ENCODE assay signal across 18 cellular contexts in the genomic region with DNA sequence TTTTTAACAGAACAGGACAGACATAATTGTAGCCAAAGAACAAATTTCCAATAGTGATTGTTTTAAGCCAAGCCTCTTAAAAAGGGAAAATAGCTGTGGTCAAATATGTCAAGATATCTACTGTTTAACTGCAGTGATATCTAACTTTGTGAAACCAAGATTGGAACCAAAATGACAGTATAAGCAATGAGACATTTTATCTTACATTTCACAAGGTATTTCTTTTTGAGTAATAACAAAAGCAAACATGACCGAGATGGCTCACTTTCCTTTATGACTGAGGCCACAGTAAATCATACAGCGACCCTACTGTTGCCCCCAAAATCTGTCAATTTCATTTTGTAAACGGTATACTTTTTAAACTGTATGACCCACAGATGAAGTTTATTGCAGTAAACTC.
"Had no signal": no experiment of that assay in that cellular context is flagged by ENCODE, and none has a peak within 500 bp of the region (broad histone marks: within the 10 kb centered on the region; RNA-seq: fewer than 3 reads in every experiment).

No MANE protein-coding gene starts in this region.

- H3K27me3 ChIP-seq: body of pancreas, esophagus muscularis mucosa, neural progenitor cell, right atrium auricular region, vagina had no signal

- H3K4me3 ChIP-seq: body of pancreas, esophagus muscularis mucosa, lower lobe of right lung, neural progenitor cell, prostate gland, right atrium auricular region, vagina had no signal

- H3K4me1 ChIP-seq: body of pancreas, esophagus muscularis mucosa, lower lobe of right lung, prostate gland, right atrium auricular region, vagina had no signal

- H3K9me3 Mint-ChIP-seq: activated CD4-positive, alpha-beta memory T cell treated with anti-CD3 and anti-CD28 coated beads, Interleukin-2, amount 10 ng/mL, durations not matched to agents 7 days and 5 days; activated naive CD8-positive, alpha-beta T cell treated with anti-CD3 and anti-CD28 coated beads for 36 hours; neural progenitor cell; stimulated activated naive CD8-positive, alpha-beta T cell treated with anti-CD3 and anti-CD28 coated beads, Interleukin-15, Interleukin-2, amounts not matched to agents 100 ng/mL and 50 ng/mL, for 24 hours had no signal

- H3K36me3 ChIP-seq: neural progenitor cell, right atrium auricular region had no signal

- ATAC-seq: body of pancreas, left colon, lower lobe of right lung had no signal

- H3K27ac ChIP-seq: body of pancreas, esophagus muscularis mucosa, lower lobe of right lung, neural progenitor cell, prostate gland, right atrium auricular region, vagina had no signal

- H3K9ac ChIP-seq: neural progenitor cell had no signal

- H3K27me3 Mint-ChIP-seq: activated CD4-positive, alpha-beta memory T cell treated with anti-CD3 and anti-CD28 coated beads, Interleukin-2, amount 10 ng/mL, durations not matched to agents 7 days and 5 days; activated naive CD8-positive, alpha-beta T cell treated with anti-CD3 and anti-CD28 coated beads for 36 hours; stimulated activated naive CD8-positive, alpha-beta T cell treated with anti-CD3 and anti-CD28 coated beads, Interleukin-15, Interleukin-2, amounts not matched to agents 100 ng/mL and 50 ng/mL, for 24 hours had no signal

- H3K4me3 Mint-ChIP-seq: activated CD4-positive, alpha-beta memory T cell treated with anti-CD3 and anti-CD28 coated beads, Interleukin-2, amount 10 ng/mL, durations not matched to agents 7 days and 5 days; activated naive CD8-positive, alpha-beta T cell treated with anti-CD3 and anti-CD28 coated beads for 36 hours; neural progenitor cell; stimulated activated naive CD8-positive, alpha-beta T cell treated with anti-CD3 and anti-CD28 coated beads, Interleukin-15, Interleukin-2, amounts not matched to agents 100 ng/mL and 50 ng/mL, for 24 hours had no signal

- H3K27ac Mint-ChIP-seq: activated CD4-positive, alpha-beta memory T cell treated with anti-CD3 and anti-CD28 coated beads, Interleukin-2, amount 10 ng/mL, durations not matched to agents 7 days and 5 days; activated naive CD8-positive, alpha-beta T cell treated with anti-CD3 and anti-CD28 coated beads for 36 hours; neural progenitor cell; stimulated activated naive CD8-positive, alpha-beta T cell treated with anti-CD3 and anti-CD28 coated beads, Interleukin-15, Interleukin-2, amounts not matched to agents 100 ng/mL and 50 ng/mL, for 24 hours had no signal

- DNase-seq: activated CD4-positive, alpha-beta memory T cell treated with anti-CD3 and anti-CD28 coated beads, Interleukin-2, amount 10 ng/mL, durations not matched to agents 7 days and 5 days; activated CD4-positive, alpha-beta T cell treated with anti-CD3 and anti-CD28 coated beads for 48 hours; activated gamma-delta T cell treated with Interleukin-2 at 50 U/mL for 16 hours; activated naive CD8-positive, alpha-beta T cell treated with anti-CD3 and anti-CD28 coated beads for 36 hours; amygdala; body of pancreas; dermis blood vessel endothelial cell; effector memory CD4-positive, alpha-beta T cell; left colon; lower lobe of right lung; stimulated activated CD4-positive, alpha-beta T cell treated with anti-CD3 and anti-CD28 coated beads, Interleukin-2, amount 100 ng/mL, for 24 hours; trophoblast cell had no signal

- H3K9me3 ChIP-seq: body of pancreas, esophagus muscularis mucosa, lower lobe of right lung, prostate gland, right atrium auricular region, vagina had no signal

- H2AFZ ChIP-seq: neural progenitor cell had no signal
